ENCODE assay signal across 8 cellular contexts in the genomic region with DNA sequence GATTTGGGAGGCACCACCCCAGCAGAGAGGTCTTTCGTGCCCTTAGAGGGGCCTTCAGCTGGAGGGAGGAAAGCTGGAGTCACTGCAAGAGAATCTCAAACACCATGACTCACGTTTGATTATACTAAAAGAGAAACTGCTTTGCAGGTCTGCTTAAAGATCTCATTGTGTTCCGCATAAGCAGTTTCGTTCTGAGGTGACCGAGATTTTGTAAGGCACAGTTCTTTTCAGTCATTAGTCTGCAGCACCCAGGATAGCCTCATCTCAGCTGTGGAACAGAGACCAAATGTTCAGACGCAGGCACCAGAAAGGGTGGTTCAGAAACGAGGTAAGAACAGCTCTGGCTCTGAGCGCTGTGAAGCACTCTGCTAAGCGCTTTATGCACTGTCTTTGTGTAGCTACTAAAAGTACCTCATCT.
DNase-seq lines count a peak whose midpoint lies in the region; ATAC-seq and TF ChIP-seq lines count a peak whose summit lies in the region.

No MANE protein-coding gene starts in this region.

- H3K4me3 Mint-ChIP-seq in brain, result no peak overlapping the region

- intact Hi-C loops in sciatic nerve (cut with DNase I), result loop anchor here (2.0 kb wide), 1 partner anchor 376 kb away; no protein-coding TSS in a partner anchor

- peaks cover 9% of the 10 kb centered on the region for H3K27me3 Mint-ChIP-seq in brain

- peak; percentile 97 for ATAC-seq in GM21528 (IDR thresholded peaks at IDR 0.05; ENCODE audit: low FRiP score, unreplicated experiment)
- no peak for ATAC-seq in sciatic nerve

- DNase-seq in GM13977 (ENCODE audit: low spot score), result peak; percentile 91
- peak; percentile 64 for DNase-seq in HT1080 (ENCODE audit: low read depth)
- peak; percentile 55 for DNase-seq in stimulated activated CD4-positive, alpha-beta T cell treated with anti-CD3 and anti-CD28 coated beads, Interleukin-15, amount 100 ng/mL, for 24 hours
- DNase-seq in SK-N-DZ (ENCODE audit: low spot score), result no peak
- DNase-seq in sciatic nerve (ENCODE audit: low spot score), result no peak
- DNase-seq in NCI-H187 (lab: John Stamatoyannopoulos, UW), result no peak

- TF ChIP-seq CTCF in GM13977 (IDR thresholded peaks at IDR 0.05; ENCODE audit: extremely low read depth, insufficient read depth, missing control alignments) (no peak), brain (conservative IDR thresholded peaks at IDR 0.05) (no peak)

- in situ Hi-C loops in GM13977 (cut with MboI; ENCODE audit: low pct_unique_long_range_greater_than_20kb, low sequenced_read_pairs, unreplicated experiment), result no loop called here

- peaks cover 0 to 2% (median 0%) of the 10 kb centered on the region in 5 experiments for H3K9me3 Mint-ChIP-seq in brain

- H3K4me1 Mint-ChIP-seq in brain, result peaks cover 4% of the 10 kb centered on the region

- no peaks in the 10 kb centered on the region for H3K36me3 Mint-ChIP-seq in brain

- H3K27ac Mint-ChIP-seq in brain, result peak overlapping the region in 3 of 5 experiments; percentile 16 to 59 (median 16)

Comparison
In these comparisons a context has a peak if more than half of its experiments do, and no peak if none do; other contexts are left out.
1. DNase-seq: peak in GM13977 (single experiment), HT1080 (single experiment) and stimulated activated CD4-positive, alpha-beta T cell treated with anti-CD3 and anti-CD28 coated beads, Interleukin-15, amount 100 ng/mL, for 24 hours (single experiment); none in SK-N-DZ (single experiment), sciatic nerve (single experiment) and NCI-H187 (0 of 2).